In genomic region chr20:50224553-50225255, GRCh38 we compare ENCODE assay signal across 8 cellular contexts. TPM values are rescaled to one million over a fixed set of nuclear protein-coding genes. Genes with fewer than 3 reads are reported as not detected.
DNase-seq lines count a peak whose midpoint lies in the region; ATAC-seq and TF ChIP-seq lines count a peak whose summit lies in the region.

No MANE protein-coding gene starts in this region.

- H3K4me1 Mint-ChIP-seq in H9, result peaks cover 0 to 4% of the 10 kb centered on the region in 2 experiments; a peak in 1 of 4 replicates
- peaks cover 35% of the 10 kb centered on the region for H3K4me1 Mint-ChIP-seq in stimulated activated naive CD8-positive, alpha-beta T cell treated with anti-CD3 and anti-CD28 coated beads, Interleukin-15, amount 100 ng/mL, for 72 hours

- H2AK5ac ChIP-seq in H9 (ENCODE audit: insufficient read length, low read length), result no peak overlapping the region

- no peaks in the 10 kb centered on the region for H3K27me3 ChIP-seq in H9 (ENCODE audit: insufficient read depth, low read length)

- H3K23me2 ChIP-seq in H9 (ENCODE audit: insufficient read length, low read depth, low read length, poor library complexity, severe bottlenecking), result no peaks in the 10 kb centered on the region

- no peak overlapping the region for H2BK12ac ChIP-seq in H9 (ENCODE audit: insufficient read length, low read depth, low read length)

- no peak overlapping the region for H3K9ac ChIP-seq in H9 (ENCODE audit: extremely low read depth, insufficient read length, low read length)

- H2AFZ ChIP-seq in H9 (ENCODE audit: low read length), result no peak overlapping the region

- H3K4ac ChIP-seq in H9 (ENCODE audit: low read depth, low read length), result no peak overlapping the region

- peak; percentile 37; the same call in 2 of the 3 replicates for TF ChIP-seq CTCF in H9 (conservative IDR thresholded peaks at IDR 0.05)
- peak; percentile 29 for TF ChIP-seq CTCF in astrocyte of the spinal cord (IDR thresholded peaks at IDR 0.05; ENCODE audit: low read depth, low read length)

- H3K56ac ChIP-seq in H9 (ENCODE audit: insufficient read length, low read depth, low read length), result no peak overlapping the region

- no peak overlapping the region for H4K5ac ChIP-seq in H9 (ENCODE audit: insufficient read length, low read depth, low read length)

- H2BK5ac ChIP-seq in H9 (ENCODE audit: insufficient read length, low read length), result no peak overlapping the region

- H3K4me2 ChIP-seq in H9 (ENCODE audit: insufficient read depth, insufficient read length, low read length), result no peak overlapping the region

- DNase-seq in H9 (no peak), astrocyte of the spinal cord (ENCODE audit: low read depth, low spot score) (peak; percentile 77), islet precursor cell (peak; percentile 56), NCI-H1048 (lab: John Stamatoyannopoulos, UW) (no peak), NCI-H524 (lab: John Stamatoyannopoulos, UW) (no peak)
- peak in 1 of 2 donors; percentile 18 for DNase-seq in stimulated activated naive CD8-positive, alpha-beta T cell treated with anti-CD3 and anti-CD28 coated beads, Interleukin-15, amount 100 ng/mL, for 72 hours

- no peaks in the 10 kb centered on the region for H3K79me1 ChIP-seq in H9 (ENCODE audit: insufficient read depth, low read depth, low read length, poor library complexity, severe bottlenecking)

- H3K9me3 ChIP-seq in H9 (ENCODE audit: control insufficient read depth, low read depth, low read length), result no peaks in the 10 kb centered on the region

- H4K91ac ChIP-seq in H9 (ENCODE audit: insufficient read length, low read depth, low read length), result no peak overlapping the region

- H3K27me3 Mint-ChIP-seq in H9 (ENCODE audit: low read depth), result no peaks in the 10 kb centered on the region; the same call in none of the 2 replicates
- H3K27me3 Mint-ChIP-seq in stimulated activated naive CD8-positive, alpha-beta T cell treated with anti-CD3 and anti-CD28 coated beads, Interleukin-15, amount 100 ng/mL, for 72 hours, result no peaks in the 10 kb centered on the region

- H3K4me3 ChIP-seq in astrocyte of the spinal cord (ENCODE audit: low read depth, low read length), result no peak overlapping the region

- H4K8ac ChIP-seq in H9 (replicated peaks; ENCODE audit: insufficient read length, low read depth, low read length), result no peak overlapping the region

- no peaks in the 10 kb centered on the region; a peak in 1 of 5 replicates for H3K9me3 Mint-ChIP-seq in H9
- peaks cover 0 to 5% of the 10 kb centered on the region in 2 donors for H3K9me3 Mint-ChIP-seq in stimulated activated naive CD8-positive, alpha-beta T cell treated with anti-CD3 and anti-CD28 coated beads, Interleukin-15, amount 100 ng/mL, for 72 hours

- no peak overlapping the region for H3K14ac ChIP-seq in H9 (ENCODE audit: insufficient read depth, low read length)

- no peaks in the 10 kb centered on the region for H4K20me1 ChIP-seq in H9 (ENCODE audit: control insufficient read depth, insufficient read depth, insufficient read length)

- no peaks in the 10 kb centered on the region for H3K79me2 ChIP-seq in H9 (ENCODE audit: insufficient read depth, low read length)

- no peak overlapping the region; a peak in 1 of 7 replicates for H3K27ac Mint-ChIP-seq in H9
- no peak overlapping the region for H3K27ac Mint-ChIP-seq in stimulated activated naive CD8-positive, alpha-beta T cell treated with anti-CD3 and anti-CD28 coated beads, Interleukin-15, amount 100 ng/mL, for 72 hours

- in situ Hi-C loops in astrocyte of the spinal cord (cut with HindIII; ENCODE audit: low sequenced_read_pairs), result no loop called here

- H2BK120ac ChIP-seq in H9 (ENCODE audit: low read depth, low read length, poor library complexity, severe bottlenecking), result no peak overlapping the region

- peak; percentile 26 for ATAC-seq in stimulated activated naive CD8-positive, alpha-beta T cell treated with anti-CD3 and anti-CD28 coated beads, Interleukin-15, amount 100 ng/mL, for 72 hours
- ATAC-seq in GM18519 (IDR thresholded peaks at IDR 0.05; ENCODE audit: low FRiP score, unreplicated experiment), result no peak
- ATAC-seq in HG02981 (IDR thresholded peaks at IDR 0.05; ENCODE audit: unreplicated experiment), result no peak

- WGBS in H9 (ENCODE audit: extremely low coverage, insufficient read length, low lambda C conversion rate), result no CpG with 5 or more reads among the region's 10 CpGs

- no peak overlapping the region for H2BK15ac ChIP-seq in H9 (ENCODE audit: low read depth, low read length)

- H2BK20ac ChIP-seq in H9 (ENCODE audit: low read depth, low read length, poor library complexity, severe bottlenecking), result no peak overlapping the region

- no peaks in the 10 kb centered on the region for H3K4me1 ChIP-seq in H9 (ENCODE audit: insufficient read depth, low read length)

- H3K36me3 Mint-ChIP-seq in H9 (ENCODE audit: insufficient read depth in 1 of 3, low read depth in 3 of 3), result no peaks in the 10 kb centered on the region

- H3K23ac ChIP-seq in H9 (ENCODE audit: insufficient read length, low read depth, low read length), result no peak overlapping the region

- H3T11ph ChIP-seq in H9 (ENCODE audit: low read length), result no peak overlapping the region

- no peak overlapping the region for H3K27ac ChIP-seq in H9 (ENCODE audit: insufficient read length, low read depth, low read length)

- H3K4me3 Mint-ChIP-seq in H9, result no peak overlapping the region
- no peak overlapping the region for H3K4me3 Mint-ChIP-seq in stimulated activated naive CD8-positive, alpha-beta T cell treated with anti-CD3 and anti-CD28 coated beads, Interleukin-15, amount 100 ng/mL, for 72 hours

- H3K18ac ChIP-seq in H9 (ENCODE audit: insufficient read length, low read depth, low read length), result no peak overlapping the region

RNA-seq across cellular contexts. Expression of gene CEBPB, which starts 34.1 kb away (rescaled TPM):
- 22.6 and 25.3 TPM in 2 replicates for total RNA-seq in H9 (2021)

Comparison
In these comparisons a context has a peak if more than half of its experiments do, and no peak if none do; other contexts are left out.
1. DNase-seq: peak in astrocyte of the spinal cord (single experiment) and islet precursor cell (single experiment); none in H9 (single experiment), NCI-H1048 (single experiment) and NCI-H524 (0 of 2).